In the genomic region with DNA sequence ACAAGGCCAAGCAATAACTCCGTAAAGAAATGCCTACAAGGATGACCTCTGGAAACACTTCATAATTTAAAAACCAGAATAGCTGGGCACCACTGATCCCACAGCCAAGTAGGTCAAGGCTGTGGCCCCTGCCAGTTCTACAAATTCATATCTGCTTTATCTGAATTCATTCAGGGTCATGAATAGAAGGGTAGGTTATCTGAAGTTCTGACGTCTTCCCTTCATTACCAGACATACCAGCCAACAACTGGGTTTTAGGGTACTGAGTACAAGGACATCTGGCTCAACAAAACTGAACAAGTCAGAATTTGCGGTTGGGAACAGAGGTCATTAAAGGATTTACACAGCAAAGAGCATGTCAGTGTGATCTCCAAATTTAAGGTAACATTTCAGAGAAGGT, we compare ENCODE assay signal across 25 cellular contexts. TPM values are rescaled to one million over a fixed set of nuclear protein-coding genes. Genes with fewer than 3 reads are reported as not detected.
DNase-seq lines count a peak whose midpoint lies in the region; ATAC-seq and TF ChIP-seq lines count a peak whose summit lies in the region.
"Had no signal": no experiment of that assay in that cellular context is flagged by ENCODE, and none has a peak within 500 bp of the region (broad histone marks: within the 10 kb centered on the region; RNA-seq: fewer than 3 reads in every experiment).

No MANE protein-coding gene starts in this region.

- H3K36me3 Mint-ChIP-seq in natural killer cell (no peaks in the 10 kb centered on the region), T-cell (peaks cover 4% of the 10 kb centered on the region)
- no peaks in the 10 kb centered on the region for H3K36me3 Mint-ChIP-seq in natural killer cell treated with Interleukin-12 subunit alpha and Interleukin-12 subunit beta and Interleukin-15 and Interleukin-18, amount 100 ng/mL, for 72 hours

- ATAC-seq in natural killer cell: no peak
- no peak for ATAC-seq in natural killer cell treated with Interleukin-12 subunit alpha and Interleukin-12 subunit beta and Interleukin-15 and Interleukin-18, amount 100 ng/mL, for 72 hours
- ATAC-seq in T-cell (replicated peaks in 1 of 4): no peak
- ATAC-seq in left ventricle myocardium superior: peak; percentile 23
- no peak for ATAC-seq in GM19467 (IDR thresholded peaks at IDR 0.05; ENCODE audit: unreplicated experiment)
- no peak for ATAC-seq in left lung
- ATAC-seq: activated CD8-positive, alpha-beta T cell treated with anti-CD3 and anti-CD28 coated beads, Interleukin-2, amount 10 ng/mL, durations not matched to agents 7 days and 5 days; stimulated activated naive CD8-positive, alpha-beta T cell treated with anti-CD3 and anti-CD28 coated beads, Interleukin-15, Interleukin-2, amounts not matched to agents 100 U/mL and 50 U/mL, for 24 hours had no signal

- no peaks in the 10 kb centered on the region for H3K9me3 ChIP-seq in left lung
- H3K9me3 ChIP-seq: Peyer's patch, SJCRH30, thoracic aorta, vagina had no signal

- POLR2A ChIA-PET in T-cell (lab: Charles Lee): interaction anchor here in 1 of 2 donors (2.3 kb wide), 1 partner anchor 20 kb away, joined by 10 read pairs; no protein-coding TSS in a partner anchor

- no peaks in the 10 kb centered on the region for H3K36me3 ChIP-seq in left lung
- H3K36me3 ChIP-seq: BLaER1, brain microvascular endothelial cell, Peyer's patch, SJCRH30, thoracic aorta, vagina had no signal

- H3K27ac ChIP-seq in left lung: no peak overlapping the region
- H3K27ac ChIP-seq: BLaER1, brain microvascular endothelial cell, SJCRH30, vagina had no signal

- H3K27me3 Mint-ChIP-seq in natural killer cell (ENCODE audit: low read depth in 2 of 2): no peaks in the 10 kb centered on the region
- H3K27me3 Mint-ChIP-seq in natural killer cell treated with Interleukin-12 subunit alpha and Interleukin-12 subunit beta and Interleukin-15 and Interleukin-18, amount 100 ng/mL, for 72 hours: no peaks in the 10 kb centered on the region
- H3K27me3 Mint-ChIP-seq in T-cell: no peaks in the 10 kb centered on the region

- H3K9me3 Mint-ChIP-seq in natural killer cell (no peaks in the 10 kb centered on the region), T-cell (peaks cover 0 to 3% (median 0%) of the 10 kb centered on the region in 3 donors)
- H3K9me3 Mint-ChIP-seq in natural killer cell treated with Interleukin-12 subunit alpha and Interleukin-12 subunit beta and Interleukin-15 and Interleukin-18, amount 100 ng/mL, for 72 hours: no peaks in the 10 kb centered on the region

- CTCF ChIA-PET in T-cell (lab: Charles Lee): no interaction called here

- intact Hi-C loops in natural killer cell (cut with micrococcal nuclease) (no loop called here), left ventricle myocardium superior (cut with micrococcal nuclease) (no loop called here), left lung (cut with DNase I) (no loop called here)

- no peaks in the 10 kb centered on the region for H3K27me3 ChIP-seq in left lung
- H3K27me3 ChIP-seq: BLaER1, brain microvascular endothelial cell, Peyer's patch, SJCRH30, vagina had no signal

- H3K4me3 ChIP-seq in left lung: no peak overlapping the region
- H3K4me3 ChIP-seq: BLaER1, Peyer's patch, SJCRH30, thoracic aorta, vagina had no signal

- H3K27ac Mint-ChIP-seq in natural killer cell (peak overlapping the region; percentile 11 to 89), T-cell (peak overlapping the region; percentile 88 to 93)
- H3K27ac Mint-ChIP-seq in natural killer cell treated with Interleukin-12 subunit alpha and Interleukin-12 subunit beta and Interleukin-15 and Interleukin-18, amount 100 ng/mL, for 72 hours: peak overlapping the region in 1 of 2 donors; percentile 48

- no peak for TF ChIP-seq CTCF in natural killer cell (IDR thresholded peaks at IDR 0.05)
- TF ChIP-seq CTCF in left lung (IDR thresholded peaks at IDR 0.05): no peak

- H3K4me1 ChIP-seq in left lung: peaks cover 18 to 72% of the 10 kb centered on the region in 2 donors

- DNase-seq in natural killer cell (no peak), T-cell (no peak), left ventricle myocardium superior (no peak), COLO829 (ENCODE audit: low spot score) (no peak), left lung (no peak), NCI-H1436 treated with DMSO at 0.1 percent for 48 hours (lab: John Stamatoyannopoulos, UW) (no peak)
- DNase-seq in natural killer cell treated with Interleukin-12 subunit alpha and Interleukin-12 subunit beta and Interleukin-15 and Interleukin-18, amount 100 ng/mL, for 72 hours (ENCODE audit: low spot score): no peak
- DNase-seq: activated CD4-positive, alpha-beta T cell treated with anti-CD3 and anti-CD28 coated beads for 1 hour; activated CD8-positive, alpha-beta T cell treated with anti-CD3 and anti-CD28 coated beads, Interleukin-2, amount 10 ng/mL, durations not matched to agents 7 days and 5 days; brain microvascular endothelial cell; cortex of kidney; EL; GOT3; KG1; mesendoderm; NCI-H1436; Peyer's patch; SJCRH30; stimulated activated CD4-positive, alpha-beta T cell treated with anti-CD3 and anti-CD28 coated beads, Interleukin-4, amount 100 ng/mL, for 4 hours; stimulated activated naive CD8-positive, alpha-beta T cell treated with anti-CD3 and anti-CD28 coated beads, Interleukin-15, Interleukin-2, amounts not matched to agents 100 U/mL and 50 U/mL, for 24 hours; T-helper 1 cell had no signal

- H3K4me3 Mint-ChIP-seq in natural killer cell: peak overlapping the region; percentile 43
- H3K4me3 Mint-ChIP-seq in natural killer cell treated with Interleukin-12 subunit alpha and Interleukin-12 subunit beta and Interleukin-15 and Interleukin-18, amount 100 ng/mL, for 72 hours: no peak overlapping the region
- H3K4me3 Mint-ChIP-seq in T-cell: peak overlapping the region in 1 of 3 donors; percentile 28
- H3K4me3 Mint-ChIP-seq: activated CD8-positive, alpha-beta T cell treated with anti-CD3 and anti-CD28 coated beads, Interleukin-2, amount 10 ng/mL, durations not matched to agents 7 days and 5 days had no signal

- H3K4me1 Mint-ChIP-seq in natural killer cell (peaks cover 76 to 78% of the 10 kb centered on the region in 2 donors), T-cell (peaks cover 72 to 90% (median 78%) of the 10 kb centered on the region in 3 donors)
- peaks cover 66 to 69% of the 10 kb centered on the region in 2 donors for H3K4me1 Mint-ChIP-seq in natural killer cell treated with Interleukin-12 subunit alpha and Interleukin-12 subunit beta and Interleukin-15 and Interleukin-18, amount 100 ng/mL, for 72 hours (ENCODE audit: low read depth in 2 of 2)

RNA-seq across cellular contexts. Expression of a gene that starts 26.0 kb away (rescaled TPM):
- total RNA-seq in natural killer cell: 10 to 100 TPM; 19.7 to 36.7 (median 35.4) TPM
- total RNA-seq in natural killer cell treated with Interleukin-12 subunit alpha and Interleukin-12 subunit beta and Interleukin-15 and Interleukin-18, amount 100 ng/mL, for 72 hours: 10 to 100 TPM; 27.9 to 33.0 TPM
- 10 to 100 TPM; 17.8 to 29.2 (median 20.6) TPM for total RNA-seq in T-cell
- 38.5 TPM for total RNA-seq in left ventricle myocardium superior
- total RNA-seq in left lung: 10 to 100 TPM; 20.9 to 27.7 TPM

RNA-seq across cellular contexts. Expression of a gene that starts 56.1 kb away (rescaled TPM):
- 1 to 10 TPM; 2.4 to 3.6 (median 2.5) TPM for total RNA-seq in natural killer cell
- total RNA-seq in natural killer cell treated with Interleukin-12 subunit alpha and Interleukin-12 subunit beta and Interleukin-15 and Interleukin-18, amount 100 ng/mL, for 72 hours: 1 to 10 TPM; 4.2 to 5.9 TPM
- 1 to 10 TPM; 4.3 to 5.5 (median 4.9) TPM for total RNA-seq in T-cell
- total RNA-seq in left ventricle myocardium superior: 14.1 TPM
- total RNA-seq in left lung: 1 to 10 TPM; 6.8 to 8.2 TPM
